ENCODE assay signal across 27 cellular contexts in the genomic region with DNA sequence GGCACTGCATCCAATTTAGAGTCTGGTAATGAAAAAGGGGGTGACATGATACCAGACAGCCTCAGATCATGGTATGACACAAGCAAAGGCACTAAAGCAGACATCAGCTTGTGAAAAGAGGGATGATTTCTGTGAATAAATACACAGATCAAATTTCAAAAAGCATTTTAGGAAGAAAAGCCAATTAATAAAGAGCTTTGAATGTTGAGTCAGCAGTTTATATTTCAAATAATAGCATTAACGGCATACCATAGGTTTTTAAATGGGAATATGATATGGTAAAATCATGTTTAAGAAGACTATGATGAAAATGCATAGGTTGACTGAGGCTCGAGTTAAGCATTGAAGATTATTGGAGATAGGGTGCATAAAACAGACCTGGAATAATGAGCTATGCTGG. TPM values are rescaled to one million over a fixed set of nuclear protein-coding genes. Genes with fewer than 3 reads are reported as not detected.
"Had no signal": no experiment of that assay in that cellular context is flagged by ENCODE, and none has a peak within 500 bp of the region (broad histone marks: within the 10 kb centered on the region; RNA-seq: fewer than 3 reads in every experiment).

No MANE protein-coding gene starts in this region.

- H3K9me3 ChIP-seq: left lung, ovary, prostate gland, sigmoid colon, spleen, uterus had no signal

- H3K4me3 ChIP-seq: left lung, lung, ovary, prostate gland, sigmoid colon, spleen, tibial nerve, uterus had no signal

- ATAC-seq: left colon; left lung; natural killer cell; right cardiac atrium; stimulated activated memory B cell treated with anti-CD40 and anti-IgM and Interleukin-4, amounts not matched to agents 10 μg/mL and 1 μg/mL and 100 μg/mL, for 72 hours; stimulated activated naive CD8-positive, alpha-beta T cell treated with anti-CD3 and anti-CD28 coated beads, Interleukin-15, amount 100 ng/mL, for 72 hours had no signal

- DNase-seq: hypothalamus; immature natural killer cell; kidney; left colon; left lung; mesendoderm; naive B cell; natural killer cell; nephron progenitor cell; ovary; posterior cingulate gyrus; retina; right cardiac atrium; sigmoid colon; small intestine; spleen; stimulated activated CD4-positive, alpha-beta T cell treated with anti-CD3 and anti-CD28 coated beads, Interleukin-4, amount 100 ng/mL, for 24 hours; stimulated activated CD8-positive, alpha-beta memory T cell treated with anti-CD3 and anti-CD28 coated beads, Interleukin-4, amount 100 ng/mL, for 48 hours; stimulated activated naive CD4-positive, alpha-beta T cell treated with Interleukin-2 at 50 U/mL for 16 hours; stimulated activated naive CD8-positive, alpha-beta T cell treated with anti-CD3 and anti-CD28 coated beads, Interleukin-15, amount 100 ng/mL, for 72 hours; substantia nigra; uterus had no signal

- H3K4me1 ChIP-seq: left lung, prostate gland, sigmoid colon, spleen, tibial nerve, uterus had no signal

- H3K27me3 ChIP-seq: left lung, ovary, sigmoid colon, spleen, tibial nerve, uterus had no signal

- H3K27ac ChIP-seq: left lung, ovary, prostate gland, sigmoid colon, spleen, tibial nerve, uterus had no signal

- FAIRE-seq: islet of Langerhans, small intestine had no signal

- H3K36me3 ChIP-seq: left lung, ovary, prostate gland, sigmoid colon, spleen, tibial nerve, uterus had no signal

RNA-seq across cellular contexts. Expression of gene KCNT2, which starts 13.5 kb away (rescaled TPM):
- total RNA-seq: natural killer cell had no signal
- polyA plus RNA-seq: immature natural killer cell had no signal
